16 cellular contexts compared by ENCODE assay signal in the genomic region with DNA sequence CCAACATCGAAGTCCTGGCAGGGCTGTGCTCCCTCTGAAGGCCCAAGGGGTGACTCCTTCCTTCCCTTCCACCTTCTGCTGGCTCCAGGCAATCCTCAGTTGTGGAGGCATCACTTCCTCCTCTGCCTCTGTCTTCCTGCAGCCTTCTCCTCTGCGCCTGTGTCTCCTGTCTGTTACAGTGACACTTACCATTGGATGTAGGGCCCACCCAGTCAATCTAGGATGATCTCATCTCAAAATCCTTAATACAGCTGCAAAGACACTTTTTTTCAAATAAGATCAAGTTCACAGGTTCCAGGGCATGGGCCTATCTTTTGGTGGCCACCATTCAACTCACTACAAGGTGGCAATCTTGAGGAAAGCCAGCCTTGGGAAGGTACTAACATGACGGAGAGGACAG.
DNase-seq lines count a peak whose midpoint lies in the region; ATAC-seq and TF ChIP-seq lines count a peak whose summit lies in the region.
"Had no signal": no experiment of that assay in that cellular context is flagged by ENCODE, and none has a peak within 500 bp of the region (broad histone marks: within the 10 kb centered on the region; RNA-seq: fewer than 3 reads in every experiment).

No MANE protein-coding gene starts in this region.

- H3K27me3 ChIP-seq in Loucy (ENCODE audit: insufficient read depth, low read length, poor library complexity, severe bottlenecking) = no peaks in the 10 kb centered on the region
- H3K27me3 ChIP-seq: BLaER1 treated with 17β-estradiol and CSF1 and Interleukin-3, amounts not matched to agents 10 nM and 100 nM had no signal

- no peaks in the 10 kb centered on the region for H3K4me1 Mint-ChIP-seq in activated T-cell treated with anti-CD3 and anti-CD28 coated beads, Interleukin-2, amount 50 U/mL, for 72 hours (ENCODE audit: low read depth)
- H3K4me1 Mint-ChIP-seq: B cell had no signal

- no peaks in the 10 kb centered on the region for H3K36me3 Mint-ChIP-seq in activated T-cell treated with anti-CD3 and anti-CD28 coated beads, Interleukin-2, amount 50 U/mL, for 72 hours (ENCODE audit: insufficient read depth in 2 of 2)
- H3K36me3 Mint-ChIP-seq: CD8-positive, alpha-beta T cell had no signal

- H3K9me3 ChIP-seq in HEK293 (ENCODE audit: control insufficient read depth, insufficient read depth, low read depth, low read length) (no peaks in the 10 kb centered on the region), Loucy (ENCODE audit: insufficient read depth, low read depth, low read length) (no peaks in the 10 kb centered on the region)
- H3K9me3 ChIP-seq: BLaER1 treated with 17β-estradiol and CSF1 and Interleukin-3, amounts not matched to agents 10 nM and 100 nM had no signal

- H3K9me3 Mint-ChIP-seq in activated T-cell treated with anti-CD3 and anti-CD28 coated beads, Interleukin-2, amount 50 U/mL, for 72 hours = no peaks in the 10 kb centered on the region
- H3K9me3 Mint-ChIP-seq: CD8-positive, alpha-beta T cell had no signal

- CTCF ChIA-PET in HEK293 (lab: Yijun Ruan, JAX) = interaction anchor here (0.6 kb wide), 1 partner anchor 164 kb away, joined by 4 read pairs; no protein-coding TSS in a partner anchor

- H3K4me3 ChIP-seq in HEK293 (ENCODE audit: low read depth, low read length) (no peak overlapping the region), Loucy (ENCODE audit: low read length, poor library complexity, severe bottlenecking) (no peak overlapping the region)
- H3K4me3 ChIP-seq: BLaER1 treated with 17β-estradiol and CSF1 and Interleukin-3, amounts not matched to agents 10 nM and 100 nM; GM23338 had no signal

- TF ChIP-seq CTCF in HEK293 (tag by site-specific recombination; IDR thresholded peaks at IDR 0.05) (no peak), Loucy (conservative IDR thresholded peaks at IDR 0.05; ENCODE audit: low read length) (no peak)

- DNase-seq in epithelial cell of prostate (ENCODE audit: low read depth, low spot score) (no peak), NCI-H2196 treated with DMSO at 0.1 percent for 48 hours (lab: John Stamatoyannopoulos, UW; ENCODE audit: unreplicated experiment) (no peak)
- no peak for DNase-seq in activated T-cell treated with anti-CD3 and anti-CD28 coated beads, Interleukin-2, amount 50 U/mL, for 72 hours
- DNase-seq: Calu3; CD8-positive, alpha-beta T cell; DMS79 treated with DMSO at 0.1 percent for 48 hours; GF-D8; H7; IMR-90 had no signal

- no peaks in the 10 kb centered on the region for H3K9me2 ChIP-seq in Loucy (replicated peaks; ENCODE audit: low read depth, low read length)

- H3K36me3 ChIP-seq in HEK293 (ENCODE audit: control insufficient read depth in 2 of 2, insufficient read depth in 1 of 2, low read length in 2 of 2) (no peaks in the 10 kb centered on the region), Loucy (ENCODE audit: insufficient read depth, low read length) (no peaks in the 10 kb centered on the region)
- H3K36me3 ChIP-seq: BLaER1 treated with 17β-estradiol and CSF1 and Interleukin-3, amounts not matched to agents 10 nM and 100 nM had no signal

- no peak overlapping the region for H3K27ac ChIP-seq in HEK293 (ENCODE audit: extremely low read depth, low read depth, low read length)
- H3K27ac ChIP-seq in epithelial cell of prostate = peak overlapping the region; percentile 40
- H3K27ac ChIP-seq: BLaER1 treated with 17β-estradiol and CSF1 and Interleukin-3, amounts not matched to agents 10 nM and 100 nM; HL-60 had no signal

- 0 out of 2 replicates have a peak overlapping the region, but pooled peaks have one; percentile 2 for H2AFZ ChIP-seq in Loucy (ENCODE audit: low read length)

- POLR2A ChIA-PET in HEK293 (lab: Yijun Ruan, JAX) = no interaction called here

- no peak overlapping the region for H3K4me3 Mint-ChIP-seq in activated T-cell treated with anti-CD3 and anti-CD28 coated beads, Interleukin-2, amount 50 U/mL, for 72 hours
- H3K4me3 Mint-ChIP-seq: B cell; CD8-positive, alpha-beta T cell; GM23338 had no signal

- H3K79me2 ChIP-seq in Loucy (ENCODE audit: insufficient read depth, low read length) = no peaks in the 10 kb centered on the region

- H4K20me1 ChIP-seq in Loucy (ENCODE audit: insufficient read depth, low read length, poor library complexity, severe bottlenecking) = no peaks in the 10 kb centered on the region
- H4K20me1 ChIP-seq: BLaER1 treated with 17β-estradiol and CSF1 and Interleukin-3, amounts not matched to agents 10 nM and 100 nM had no signal

- H3F3A ChIP-seq in Loucy (ENCODE audit: low read depth) = no peaks in the 10 kb centered on the region

- H3K27ac Mint-ChIP-seq in activated T-cell treated with anti-CD3 and anti-CD28 coated beads, Interleukin-2, amount 50 U/mL, for 72 hours = no peak overlapping the region
- H3K27ac Mint-ChIP-seq: B cell; CD8-positive, alpha-beta T cell had no signal

- H3K4me2 ChIP-seq in Loucy (ENCODE audit: low read depth, low read length, poor library complexity, severe bottlenecking) = no peak overlapping the region
- H3K4me2 ChIP-seq: GM23338 had no signal

- H3K9ac ChIP-seq in Loucy (ENCODE audit: low read depth, low read length, poor library complexity, severe bottlenecking) = no peak overlapping the region
- H3K9ac ChIP-seq: BLaER1 treated with 17β-estradiol and CSF1 and Interleukin-3, amounts not matched to agents 10 nM and 100 nM had no signal

- peaks cover 12% of the 10 kb centered on the region for H3K27me3 Mint-ChIP-seq in activated T-cell treated with anti-CD3 and anti-CD28 coated beads, Interleukin-2, amount 50 U/mL, for 72 hours (ENCODE audit: low read depth)

- no peak for ATAC-seq in HG03378 (IDR thresholded peaks at IDR 0.05; ENCODE audit: unreplicated experiment)
- ATAC-seq in activated T-cell treated with anti-CD3 and anti-CD28 coated beads, Interleukin-2, amount 50 U/mL, for 72 hours (replicated peaks in 1 of 2) = no peak
- ATAC-seq: CD8-positive, alpha-beta T cell had no signal

- H3K4me1 ChIP-seq in HEK293 (ENCODE audit: control insufficient read depth, insufficient read depth, low read length) = peaks cover 8% of the 10 kb centered on the region
- H3K4me1 ChIP-seq in Loucy (ENCODE audit: insufficient read depth, low read length, poor library complexity, severe bottlenecking) = no peaks in the 10 kb centered on the region

TF ChIP-seq in HEK293, 187 proteins besides CTCF, POLR2A, EP300 and RAD21:
- no peak for TF ChIP-seq ZNF600 (tag by site-specific recombination; IDR thresholded peaks at IDR 0.05)
- TF ChIP-seq ZFP69B (tag by site-specific recombination; IDR thresholded peaks at IDR 0.05) = peak; percentile 67
- TF ChIP-seq, protein P1, sequence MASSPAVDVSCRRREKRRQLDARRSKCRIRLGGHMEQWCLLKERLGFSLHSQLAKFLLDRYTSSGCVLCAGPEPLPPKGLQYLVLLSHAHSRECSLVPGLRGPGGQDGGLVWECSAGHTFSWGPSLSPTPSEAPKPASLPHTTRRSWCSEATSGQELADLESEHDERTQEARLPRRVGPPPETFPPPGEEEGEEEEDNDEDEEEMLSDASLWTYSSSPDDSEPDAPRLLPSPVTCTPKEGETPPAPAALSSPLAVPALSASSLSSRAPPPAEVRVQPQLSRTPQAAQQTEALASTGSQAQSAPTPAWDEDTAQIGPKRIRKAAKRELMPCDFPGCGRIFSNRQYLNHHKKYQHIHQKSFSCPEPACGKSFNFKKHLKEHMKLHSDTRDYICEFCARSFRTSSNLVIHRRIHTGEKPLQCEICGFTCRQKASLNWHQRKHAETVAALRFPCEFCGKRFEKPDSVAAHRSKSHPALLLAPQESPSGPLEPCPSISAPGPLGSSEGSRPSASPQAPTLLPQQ (tag by site-specific recombination; IDR thresholded peaks at IDR 0.05) = peak; percentile 92
